In genomic region chr10:114937962-114938817, GRCh38 we compare ENCODE assay signal across 1 cellular context.
TF ChIP-seq lines count a peak whose summit lies in the region.

TSS of gene TRUB1 (plus strand) at chr10:114938195. CDS start at chr10:114938254, 59 bp downstream.

TF ChIP-seq in HepG2, 621 proteins besides CTCF, POLR2A, EP300 and RAD21 (continued from another document and continues in another):
- TF ChIP-seq ZNF224 (CRISPR knock-in tag; IDR thresholded peaks at IDR 0.05) (no peak), TEF (CRISPR knock-in tag; IDR thresholded peaks at IDR 0.05) (no peak), ZNF326 (CRISPR knock-in tag; IDR thresholded peaks at IDR 0.05; ENCODE audit: borderline replicate concordance) (no peak), STAG1 (CRISPR knock-in tag; IDR thresholded peaks at IDR 0.05) (no peak), ATF1 (CRISPR knock-in tag; IDR thresholded peaks at IDR 0.05) (peak; percentile 99), PHF5A (CRISPR knock-in tag; IDR thresholded peaks at IDR 0.05; ENCODE audit: low read depth, unreplicated experiment) (no peak), ZNF10 (CRISPR knock-in tag; IDR thresholded peaks at IDR 0.05; ENCODE audit: borderline replicate concordance, low read depth) (no peak), ZNF234 (CRISPR knock-in tag; conservative IDR thresholded peaks at IDR 0.05) (no peak), ZNF607 (CRISPR knock-in tag; IDR thresholded peaks at IDR 0.05; ENCODE audit: borderline replicate concordance) (peak; percentile 78; the same call in 1 of the 2 replicates), YY1 (IDR thresholded peaks at IDR 0.05; ENCODE audit: insufficient read depth, insufficient replicate concordance, low read depth, low read length) (peak; percentile 94), ADNP (CRISPR knock-in tag; IDR thresholded peaks at IDR 0.05) (no peak), PLRG1 (conservative IDR thresholded peaks at IDR 0.05) (no peak), GATAD2A (CRISPR knock-in tag; IDR thresholded peaks at IDR 0.05) (peak; percentile 70), TCF7L2 (IDR thresholded peaks at IDR 0.05; ENCODE audit: low read depth, low read length) (no peak), ZNF7 (CRISPR knock-in tag; IDR thresholded peaks at IDR 0.05) (no peak), FUBP1 (CRISPR knock-in tag; IDR thresholded peaks at IDR 0.05; ENCODE audit: borderline replicate concordance) (no peak; the same call in 1 of the 2 replicates), NR2F2 (IDR thresholded peaks at IDR 0.05; ENCODE audit: borderline replicate concordance, low read depth) (no peak; the same call in 1 of the 2 replicates), ZNF543 (CRISPR knock-in tag; IDR thresholded peaks at IDR 0.05) (0 out of 2 replicates have a peak, but pooled peaks have one; percentile 21), NPAS2 (CRISPR knock-in tag; IDR thresholded peaks at IDR 0.05; ENCODE audit: borderline replicate concordance) (no peak), ZBTB7B (CRISPR knock-in tag; IDR thresholded peaks at IDR 0.05) (no peak), BHLHE40 (IDR thresholded peaks at IDR 0.05; ENCODE audit: low read length) (no peak), DBP (CRISPR knock-in tag; IDR thresholded peaks at IDR 0.05; ENCODE audit: not compliant biosample characterization) (no peak), PPARG (CRISPR knock-in tag; conservative IDR thresholded peaks at IDR 0.05) (no peak), MYC (CRISPR knock-in tag; IDR thresholded peaks at IDR 0.05; ENCODE audit: borderline replicate concordance) (peak; percentile 87), PCBP2 (optimal IDR thresholded peaks at IDR 0.05; ENCODE audit: low read depth, low read length, poor library complexity, severe bottlenecking) (no peak), UBTF (CRISPR knock-in tag; IDR thresholded peaks at IDR 0.05) (peak; percentile 83), CAMTA2 (CRISPR knock-in tag; IDR thresholded peaks at IDR 0.05; ENCODE audit: borderline replicate concordance) (no peak), POLR2AphosphoS5 (IDR thresholded peaks at IDR 0.05; ENCODE audit: low read depth, low read length) (peak; percentile 92), SALL2 (CRISPR knock-in tag; IDR thresholded peaks at IDR 0.05) (peak; percentile 80; the same call in 1 of the 2 replicates), AGO2 (optimal IDR thresholded peaks at IDR 0.05; ENCODE audit: low read depth, low read length) (peak; percentile 58), ZNF770 (CRISPR knock-in tag; IDR thresholded peaks at IDR 0.05) (no peak), SALL1 (CRISPR knock-in tag; IDR thresholded peaks at IDR 0.05) (peak; percentile 91), ZNF281 (CRISPR knock-in tag; IDR thresholded peaks at IDR 0.05; ENCODE audit: borderline replicate concordance) (no peak), ZNF639 (CRISPR knock-in tag; conservative IDR thresholded peaks at IDR 0.05) (no peak), GZF1 (CRISPR knock-in tag; IDR thresholded peaks at IDR 0.05) (no peak), HOMEZ (CRISPR knock-in tag; IDR thresholded peaks at IDR 0.05; ENCODE audit: low read depth) (no peak), NR3C1 (CRISPR knock-in tag; IDR thresholded peaks at IDR 0.05) (no peak), STAT6 (CRISPR knock-in tag; IDR thresholded peaks at IDR 0.05; ENCODE audit: borderline replicate concordance) (no peak), THYN1 (CRISPR knock-in tag; IDR thresholded peaks at IDR 0.05; ENCODE audit: borderline replicate concordance, low read depth) (no peak), ZNF703 (CRISPR knock-in tag; IDR thresholded peaks at IDR 0.05; ENCODE audit: borderline replicate concordance) (no peak), RFX3 (CRISPR knock-in tag; IDR thresholded peaks at IDR 0.05) (0 out of 2 replicates have a peak, but pooled peaks have one; percentile 18), ZNF552 (CRISPR knock-in tag; IDR thresholded peaks at IDR 0.05; ENCODE audit: borderline replicate concordance) (no peak), SNAI1 (CRISPR knock-in tag; IDR thresholded peaks at IDR 0.05; ENCODE audit: borderline replicate concordance) (no peak), GFI1 (CRISPR knock-in tag; IDR thresholded peaks at IDR 0.05; ENCODE audit: borderline replicate concordance) (peak; percentile 32; the same call in 1 of the 2 replicates), ZBTB10 (CRISPR knock-in tag; IDR thresholded peaks at IDR 0.05; ENCODE audit: borderline replicate concordance) (no peak)
